In genomic region chr6:34463849-34464248, GRCh38 we compare ENCODE assay signal across 23 cellular contexts. TPM values are rescaled to one million over a fixed set of nuclear protein-coding genes. Genes with fewer than 3 reads are reported as not detected.
"Had no signal": no experiment of that assay in that cellular context is flagged by ENCODE, and none has a peak within 500 bp of the region (broad histone marks: within the 10 kb centered on the region; RNA-seq: fewer than 3 reads in every experiment).

No MANE protein-coding gene starts in this region.

- H3K27ac Mint-ChIP-seq: dendritic cell treated with granulocyte-macrophage colony-stimulating factor and Interleukin-4, amounts not matched to agents 40 ng/mL and 50 ng/mL, for 4 days; effector memory CD8-positive, alpha-beta T cell; naive thymus-derived CD4-positive, alpha-beta T cell; stimulated activated memory B cell treated with anti-CD40 and anti-IgM and Interleukin-4, amounts not matched to agents 10 μg/mL and 1 μg/mL and 100 μg/mL, for 72 hours; stimulated activated naive CD8-positive, alpha-beta T cell treated with anti-CD3 and anti-CD28 coated beads, Interleukin-15, Interleukin-2, amounts not matched to agents 100 ng/mL and 50 ng/mL, for 24 hours had no signal

- H3K9me3 ChIP-seq: esophagus muscularis mucosa, gastrocnemius medialis, psoas muscle, spleen, tibial artery, upper lobe of right lung had no signal

- H3K36me3 ChIP-seq: esophagus muscularis mucosa, gastrocnemius medialis, spleen, tibial artery, upper lobe of right lung had no signal

- H3K36me3 Mint-ChIP-seq: naive thymus-derived CD4-positive, alpha-beta T cell; stimulated activated memory B cell treated with anti-CD40 and anti-IgM and Interleukin-4, amounts not matched to agents 10 μg/mL and 1 μg/mL and 100 μg/mL, for 72 hours had no signal

- H3K9me3 Mint-ChIP-seq: dendritic cell treated with granulocyte-macrophage colony-stimulating factor and Interleukin-4, amounts not matched to agents 40 ng/mL and 50 ng/mL, for 4 days; effector memory CD8-positive, alpha-beta T cell; stimulated activated memory B cell treated with anti-CD40 and anti-IgM and Interleukin-4, amounts not matched to agents 10 μg/mL and 1 μg/mL and 100 μg/mL, for 72 hours; stimulated activated naive CD8-positive, alpha-beta T cell treated with anti-CD3 and anti-CD28 coated beads, Interleukin-15, Interleukin-2, amounts not matched to agents 100 ng/mL and 50 ng/mL, for 24 hours had no signal

- H3K4me3 Mint-ChIP-seq: dendritic cell treated with granulocyte-macrophage colony-stimulating factor and Interleukin-4, amounts not matched to agents 40 ng/mL and 50 ng/mL, for 4 days; effector memory CD8-positive, alpha-beta T cell; stimulated activated memory B cell treated with anti-CD40 and anti-IgM and Interleukin-4, amounts not matched to agents 10 μg/mL and 1 μg/mL and 100 μg/mL, for 72 hours; stimulated activated naive CD8-positive, alpha-beta T cell treated with anti-CD3 and anti-CD28 coated beads, Interleukin-15, Interleukin-2, amounts not matched to agents 100 ng/mL and 50 ng/mL, for 24 hours had no signal

- H3K4me1 ChIP-seq: psoas muscle, upper lobe of right lung had no signal

- DNase-seq: effector memory CD8-positive, alpha-beta T cell; gastrocnemius medialis; glutamatergic neuron; islet precursor cell; mammary epithelial cell; naive thymus-derived CD4-positive, alpha-beta T cell; occipital lobe; psoas muscle; retina; spleen; stimulated activated CD4-positive, alpha-beta T cell treated with anti-CD3 and anti-CD28 coated beads, Interleukin-15, amount 100 ng/mL, for 24 hours; stimulated activated CD4-positive, alpha-beta T cell treated with anti-CD3 and anti-CD28 coated beads, Interleukin-1b, Interleukin-23, amount 100 ng/mL, for 48 hours; stimulated activated CD4-positive, alpha-beta T cell treated with anti-CD3 and anti-CD28 coated beads, Interleukin-4, amount 100 ng/mL, for 24 hours; tibial artery; upper lobe of right lung had no signal

- H3K27ac ChIP-seq: epithelial cell of prostate, esophagus muscularis mucosa, gastrocnemius medialis, psoas muscle, spleen, tibial artery, upper lobe of right lung had no signal

- H3K4me3 ChIP-seq: esophagus muscularis mucosa, gastrocnemius medialis, psoas muscle, spleen, tibial artery, upper lobe of right lung had no signal

- ATAC-seq: effector memory CD8-positive, alpha-beta T cell; gastrocnemius medialis; left lobe of liver; naive thymus-derived CD4-positive, alpha-beta T cell; psoas muscle; sciatic nerve; stimulated activated memory B cell treated with anti-CD40 and anti-IgM and Interleukin-4, amounts not matched to agents 10 μg/mL and 1 μg/mL and 100 μg/mL, for 72 hours; upper lobe of right lung had no signal

RNA-seq across cellular contexts. Expression of gene PACSIN1, which starts 2.0 kb away (rescaled TPM):
- total RNA-seq: gastrocnemius medialis, left lobe of liver, mammary epithelial cell, mesenteric fat pad, upper lobe of right lung had no signal
